Comparison of ENCODE assay signal across 13 cellular contexts in the genomic region with DNA sequence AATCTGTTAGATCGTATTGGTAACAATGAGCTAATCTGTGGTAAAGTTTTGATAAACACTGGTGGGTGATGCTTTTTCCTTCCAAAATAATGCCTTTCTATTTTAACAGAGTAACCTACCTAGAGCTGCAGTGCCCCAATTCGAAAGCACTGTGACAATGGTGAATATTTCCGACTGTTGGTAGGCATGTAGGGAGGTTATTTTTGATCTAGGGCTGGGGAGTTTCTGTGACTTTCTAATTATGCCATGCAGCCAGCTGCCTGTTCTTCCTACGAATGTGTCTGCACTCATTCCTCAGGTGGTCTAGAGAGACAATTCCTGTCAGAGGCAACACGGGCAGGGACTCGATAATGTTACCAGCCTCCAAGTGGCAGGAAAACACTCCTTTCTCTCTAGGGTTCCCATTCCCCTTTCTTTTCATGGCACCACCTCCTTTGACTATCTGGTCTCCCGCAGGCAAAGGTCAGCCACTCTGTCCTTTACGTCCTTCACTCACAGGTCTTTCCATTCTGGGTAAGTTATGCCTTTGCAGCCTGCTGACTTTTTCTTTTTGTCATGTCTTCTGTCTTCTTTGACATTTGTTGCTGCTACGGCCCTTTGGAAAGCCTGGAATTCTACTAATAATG.
"Had no signal": no experiment of that assay in that cellular context is flagged by ENCODE, and none has a peak within 500 bp of the region (broad histone marks: within the 10 kb centered on the region; RNA-seq: fewer than 3 reads in every experiment).

No MANE protein-coding gene starts in this region.

- H3K27me3 ChIP-seq: colonic mucosa, pancreas, transverse colon had no signal

- ATAC-seq: natural killer cell treated with Interleukin-12 subunit alpha and Interleukin-12 subunit beta and Interleukin-15 and Interleukin-18, amount 100 ng/mL, for 72 hours had no signal

- H3K4me3 ChIP-seq: colonic mucosa, pancreas, skin epidermis, transverse colon had no signal

- DNase-seq: activated CD4-positive, alpha-beta T cell treated with anti-CD3 and anti-CD28 coated beads, Interleukin-2, amount 10 ng/mL, durations not matched to agents 7 days and 5 days; activated CD4-positive, CD25-positive, alpha-beta regulatory T cell; activated CD8-positive, alpha-beta memory T cell treated with anti-CD3 and anti-CD28 coated beads for 24 hours; activated naive CD4-positive, alpha-beta T cell treated with anti-CD3 and anti-CD28 coated beads, Interleukin-2, amount 10 ng/mL, durations not matched to agents 7 days and 5 days; activated T-cell treated with anti-CD3 and anti-CD28 coated beads for 4 hours; caudate nucleus; colonic mucosa; effector CD8-positive, alpha-beta T cell; transverse colon had no signal

- H3K9me3 ChIP-seq: colonic mucosa, pancreas, transverse colon had no signal

- H3K4me1 ChIP-seq: colonic mucosa, transverse colon had no signal

- H3K36me3 ChIP-seq: colonic mucosa, pancreas, transverse colon had no signal

- FAIRE-seq: frontal cortex, pancreas had no signal

- H3K27ac ChIP-seq: colonic mucosa, skin epidermis, transverse colon had no signal
